24 cellular contexts compared by ENCODE assay signal in genomic region chr14:68343534-68344093, GRCh38.
DNase-seq lines count a peak whose midpoint lies in the region; ATAC-seq, FAIRE-seq and TF ChIP-seq lines count a peak whose summit lies in the region.
"Had no signal": no experiment of that assay in that cellular context is flagged by ENCODE, and none has a peak within 500 bp of the region (broad histone marks: within the 10 kb centered on the region; RNA-seq: fewer than 3 reads in every experiment).

No MANE protein-coding gene starts in this region.

- H3K36me3 Mint-ChIP-seq in H9 (ENCODE audit: insufficient read depth in 1 of 3, low read depth in 3 of 3) = peaks cover 6 to 14% (median 9%) of the 10 kb centered on the region in 3 experiments
- H3K36me3 Mint-ChIP-seq in memory B cell = peaks cover 9% of the 10 kb centered on the region

- no peak overlapping the region for H4K91ac ChIP-seq in H9 (ENCODE audit: insufficient read length, low read depth, low read length)

- no peak overlapping the region for H4K5ac ChIP-seq in H9 (ENCODE audit: insufficient read length, low read depth, low read length)

- H3K79me1 ChIP-seq in H9 (ENCODE audit: insufficient read depth, low read depth, low read length, poor library complexity, severe bottlenecking) = no peaks in the 10 kb centered on the region

- H2AK5ac ChIP-seq in H9 (ENCODE audit: insufficient read length, low read length) = no peak overlapping the region

- H3K27me3 ChIP-seq in BLaER1 = no peaks in the 10 kb centered on the region
- no peaks in the 10 kb centered on the region for H3K27me3 ChIP-seq in H9 (ENCODE audit: insufficient read depth, low read length)
- no peaks in the 10 kb centered on the region for H3K27me3 ChIP-seq in OCI-LY1 (ENCODE audit: insufficient read depth, low read length)
- H3K27me3 ChIP-seq in vagina = no peaks in the 10 kb centered on the region
- H3K27me3 ChIP-seq: SJCRH30 had no signal

- H4K8ac ChIP-seq in H9 (replicated peaks; ENCODE audit: insufficient read length, low read depth, low read length) = no peak overlapping the region

- H3K56ac ChIP-seq in H9 (ENCODE audit: insufficient read length, low read depth, low read length) = no peak overlapping the region

- no peaks in the 10 kb centered on the region for H3K79me2 ChIP-seq in H9 (ENCODE audit: insufficient read depth, low read length)
- H3K79me2 ChIP-seq in OCI-LY1 (ENCODE audit: insufficient read depth, low read length) = no peaks in the 10 kb centered on the region

- H3K9me2 ChIP-seq in OCI-LY1 (ENCODE audit: low read depth, low read length) = no peaks in the 10 kb centered on the region

- TF ChIP-seq CTCF in H9 (conservative IDR thresholded peaks at IDR 0.05) (no peak), OCI-LY1 (IDR thresholded peaks at IDR 0.05; ENCODE audit: low read length) (no peak), vagina (IDR thresholded peaks at IDR 0.05) (no peak), kidney (IDR thresholded peaks at IDR 0.05; ENCODE audit: borderline replicate concordance, extremely low read depth, insufficient read depth) (no peak)

- H3K14ac ChIP-seq in H9 (ENCODE audit: insufficient read depth, low read length) = no peak overlapping the region

- no peaks in the 10 kb centered on the region for H3K23me2 ChIP-seq in H9 (ENCODE audit: insufficient read length, low read depth, low read length, poor library complexity, severe bottlenecking)

- TF ChIP-seq POLR2A in vagina (IDR thresholded peaks at IDR 0.05) = no peak

- peaks cover 36% of the 10 kb centered on the region for H3K9me3 ChIP-seq in BLaER1
- H3K9me3 ChIP-seq in H9 (ENCODE audit: control insufficient read depth, low read depth, low read length) = no peaks in the 10 kb centered on the region
- H3K9me3 ChIP-seq in OCI-LY1 (ENCODE audit: low read length) = peaks cover 5% of the 10 kb centered on the region; the same call in 1 of the 2 replicates
- no peaks in the 10 kb centered on the region for H3K9me3 ChIP-seq in vagina
- no peaks in the 10 kb centered on the region for H3K9me3 ChIP-seq in kidney (ENCODE audit: control insufficient read depth in 1 of 2, low read length in 2 of 2)
- H3K9me3 ChIP-seq: SJCRH30 had no signal

- no peak overlapping the region for H3T11ph ChIP-seq in H9 (ENCODE audit: low read length)

- no peak overlapping the region for H2AFZ ChIP-seq in H9 (ENCODE audit: low read length)
- H2AFZ ChIP-seq in OCI-LY1 (ENCODE audit: low read length) = no peak overlapping the region

- no peak overlapping the region for H3K23ac ChIP-seq in H9 (ENCODE audit: insufficient read length, low read depth, low read length)

- no peak overlapping the region for H3K4ac ChIP-seq in H9 (ENCODE audit: low read depth, low read length)

- no peak overlapping the region for H3K18ac ChIP-seq in H9 (ENCODE audit: insufficient read length, low read depth, low read length)

- DNase-seq in H9 = peak; percentile 43
- no peak for DNase-seq in memory B cell (ENCODE audit: low spot score in 2 of 2)
- DNase-seq in vagina (ENCODE audit: extremely low spot score in 2 of 2) = no peak
- DNase-seq in kidney = no peak
- DNase-seq in HuH-7 (ENCODE audit: low spot score) = no peak
- no peak for DNase-seq in AG08396 (ENCODE audit: low spot score)
- DNase-seq: 8988T; AML-193; GF-D8; NCI-H1092; NCI-H1436; NCI-H1930; NCI-H2227 treated with DMSO at 0.1 percent for 48 hours; NCI-H510A treated with DMSO at 0.1 percent for 48 hours; NCI-H748 treated with DMSO at 0.1 percent for 48 hours; NK-92 treated with Interleukin-12 subunit alpha and Interleukin-12 subunit beta, amount 100 ng/mL, for 24 hours; SJCRH30; T-cell had no signal

- H3K9me3 Mint-ChIP-seq in H9 (peaks cover 0 to 9% of the 10 kb centered on the region in 2 experiments; a peak in 3 of 5 replicates), memory B cell (peaks cover 2% of the 10 kb centered on the region)

- H3K4me3 ChIP-seq in BLaER1 (no peak overlapping the region), OCI-LY1 (ENCODE audit: low read depth, low read length, poor library complexity, severe bottlenecking) (no peak overlapping the region), vagina (no peak overlapping the region), kidney (ENCODE audit: low read length in 2 of 2) (no peak overlapping the region)
- H3K4me3 ChIP-seq: K562, SJCRH30 had no signal

- no peak for FAIRE-seq in kidney (lab: Jason Lieb, UNC)
- FAIRE-seq: K562, RCC 7860 had no signal

- WGBS in H9 (ENCODE audit: extremely low coverage, insufficient read length, low lambda C conversion rate) = no CpG with 5 or more reads among the region's 2 CpGs

- H3K4me3 Mint-ChIP-seq in H9 (peak overlapping the region in 1 of 2 experiments; percentile 40; a peak in 2 of 5 replicates), memory B cell (no peak overlapping the region)
- H3K4me3 Mint-ChIP-seq: CD14-positive monocyte, T-cell had no signal

- no peak overlapping the region for H2BK5ac ChIP-seq in H9 (ENCODE audit: insufficient read length, low read length)

- 0 out of 2 replicates have a peak overlapping the region, but pooled peaks have one; percentile 4 for H3K27ac ChIP-seq in BLaER1
- no peak overlapping the region for H3K27ac ChIP-seq in H9 (ENCODE audit: insufficient read length, low read depth, low read length)
- peak overlapping the region; percentile 50 for H3K27ac ChIP-seq in OCI-LY1 (ENCODE audit: low read depth, low read length, poor library complexity, severe bottlenecking)
- H3K27ac ChIP-seq in vagina = no peak overlapping the region
- no peak overlapping the region for H3K27ac ChIP-seq in kidney (ENCODE audit: low read depth in 2 of 2, low read length in 2 of 2)
- H3K27ac ChIP-seq: SJCRH30 had no signal

- H4K20me1 ChIP-seq in BLaER1 (no peaks in the 10 kb centered on the region), H9 (ENCODE audit: control insufficient read depth, insufficient read depth, insufficient read length) (no peaks in the 10 kb centered on the region), OCI-LY1 (ENCODE audit: insufficient read depth, low read length) (no peaks in the 10 kb centered on the region)

- no peak overlapping the region for H2BK120ac ChIP-seq in H9 (ENCODE audit: low read depth, low read length, poor library complexity, severe bottlenecking)

- no peak for ATAC-seq in memory B cell (ENCODE audit: low read depth)
- ATAC-seq: HCT116, K562, T-cell had no signal

- H2BK15ac ChIP-seq in H9 (ENCODE audit: low read depth, low read length) = no peak overlapping the region

- H3K4me1 Mint-ChIP-seq in H9 = peaks cover 39 to 48% of the 10 kb centered on the region in 2 experiments
- H3K4me1 Mint-ChIP-seq in memory B cell = peaks cover 36% of the 10 kb centered on the region

- H3K36me3 ChIP-seq in BLaER1 (0 out of 2 replicates have a peak, but pooled peaks cover 9% of the 10 kb centered on the region), OCI-LY1 (ENCODE audit: insufficient read depth, low read length) (no peaks in the 10 kb centered on the region), vagina (no peaks in the 10 kb centered on the region), kidney (ENCODE audit: control insufficient read depth in 1 of 2, insufficient read depth in 2 of 2, low read length in 2 of 2) (no peaks in the 10 kb centered on the region)
- H3K36me3 ChIP-seq: SJCRH30 had no signal

- no peak overlapping the region for H2BK20ac ChIP-seq in H9 (ENCODE audit: low read depth, low read length, poor library complexity, severe bottlenecking)

- intact Hi-C loops in vagina (cut with DNase I) (no loop called here), kidney (cut with DNase I) (no loop called here)

- no peak overlapping the region for H3K4me2 ChIP-seq in BLaER1
- no peak overlapping the region for H3K4me2 ChIP-seq in H9 (ENCODE audit: insufficient read depth, insufficient read length, low read length)
- no peak overlapping the region for H3K4me2 ChIP-seq in OCI-LY1 (ENCODE audit: low read length)

- no peaks in the 10 kb centered on the region for H3F3A ChIP-seq in OCI-LY1 (ENCODE audit: insufficient read depth, low read length)

- H3K9ac ChIP-seq in BLaER1 (no peak overlapping the region), H9 (ENCODE audit: extremely low read depth, insufficient read length, low read length) (no peak overlapping the region), OCI-LY1 (ENCODE audit: low read length) (no peak overlapping the region), kidney (ENCODE audit: low read length in 2 of 2) (no peak overlapping the region)

- H3K27ac Mint-ChIP-seq in H9 (peak overlapping the region in 1 of 3 experiments; percentile 4; a peak in 2 of 7 replicates), memory B cell (peak overlapping the region; percentile 72)
- H3K27ac Mint-ChIP-seq: T-cell had no signal

- H3K27me3 Mint-ChIP-seq in H9 (ENCODE audit: low read depth) (no peaks in the 10 kb centered on the region), memory B cell (no peaks in the 10 kb centered on the region)
- H3K27me3 Mint-ChIP-seq: T-cell had no signal

- peaks cover 39% of the 10 kb centered on the region for H3K4me1 ChIP-seq in BLaER1
- H3K4me1 ChIP-seq in H9 (ENCODE audit: insufficient read depth, low read length) = peaks cover 10% of the 10 kb centered on the region
- H3K4me1 ChIP-seq in OCI-LY1 (ENCODE audit: insufficient read depth, low read length, severe bottlenecking) = peaks cover 32% of the 10 kb centered on the region
- no peaks in the 10 kb centered on the region for H3K4me1 ChIP-seq in vagina
- no peaks in the 10 kb centered on the region for H3K4me1 ChIP-seq in kidney (ENCODE audit: control insufficient read depth in 1 of 2, insufficient read depth in 1 of 2, low read depth in 1 of 2, low read length in 2 of 2)
- H3K4me1 ChIP-seq: SJCRH30 had no signal

- H2BK12ac ChIP-seq in H9 (ENCODE audit: insufficient read length, low read depth, low read length) = no peak overlapping the region

Comparison
In these comparisons a context has a peak if more than half of its experiments do, and no peak if none do; other contexts are left out.
1. H3K27ac ChIP-seq: peak in BLaER1 (single experiment) and OCI-LY1 (single experiment); none in H9 (single experiment), vagina (single experiment) and kidney (0 of 2).